8 cellular contexts compared by ENCODE assay signal in the genomic region with DNA sequence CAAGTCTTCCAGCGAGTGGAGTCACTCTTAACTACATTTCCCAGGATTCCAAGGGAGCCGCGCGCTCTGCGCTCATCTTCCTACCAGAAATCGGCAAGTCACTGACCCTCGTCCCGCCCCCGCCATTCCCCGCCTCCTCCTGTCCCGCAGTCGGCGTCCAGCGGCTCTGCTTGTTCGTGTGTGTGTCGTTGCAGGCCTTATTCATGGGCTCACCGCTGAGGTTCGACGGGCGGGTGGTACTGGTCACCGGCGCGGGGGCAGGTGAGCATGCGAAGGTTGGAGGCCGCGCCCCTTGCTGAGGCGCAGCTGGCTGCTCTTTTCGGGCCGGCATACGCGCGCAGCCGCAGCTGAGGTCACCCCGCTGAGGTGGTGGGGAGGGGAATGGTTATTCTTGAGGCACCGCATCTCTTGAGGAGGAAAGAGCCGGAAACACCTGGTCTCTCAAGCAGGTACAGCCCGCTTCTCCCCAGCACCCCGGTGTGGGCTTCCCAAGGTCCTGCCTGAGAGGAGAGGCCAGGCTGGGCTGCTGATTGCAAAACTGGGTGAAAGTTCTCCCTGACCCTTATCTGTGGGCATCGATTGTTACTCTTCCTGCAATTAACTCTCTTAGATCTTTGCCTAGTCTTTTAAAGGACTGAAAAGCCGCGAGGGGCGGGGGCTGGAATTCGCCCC. TPM values are rescaled to one million over a fixed set of nuclear protein-coding genes. Genes with fewer than 3 reads are reported as not detected.
A peak's percentile ranks its signal among the peaks of the same experiment; 100 is the strongest.
DNase-seq lines count a peak whose midpoint lies in the region; ATAC-seq and TF ChIP-seq lines count a peak whose summit lies in the region.

Gene HSD17B4 (plus strand): TSS at position 125 of the 672 bp plus-strand sequence. CDS start 79 bp downstream, at position 204.

- TF ChIP-seq POLR2A in Peyer's patch (IDR thresholded peaks at IDR 0.05) (peak; percentile 75 to 86), esophagus squamous epithelium (IDR thresholded peaks at IDR 0.05) (peak in 2 of 4 donors; percentile 45 to 77)

- H3K36me3 ChIP-seq in Peyer's patch (no peaks in the 10 kb centered on the region), esophagus squamous epithelium (peaks cover 0 to 17% (median 0%) of the 10 kb centered on the region in 3 donors)

- 0 to 1% methylated on average over 3 to 10 of the region's 43 CpGs for WGBS in esophagus squamous epithelium, 2 donors

- in situ Hi-C loops in KBM-7 (cut with MboI; ENCODE audit: low pct_unique_long_range_greater_than_20kb, low sequenced_read_pairs): loop anchor here (25.0 kb wide), 1 partner anchor 285 kb away; no protein-coding TSS in a partner anchor

- intact Hi-C loops in esophagus squamous epithelium (cut with DNase I): no loop called here

- peak within 1 kb of the TSS; percentile 68 to 93 (median 76) for H3K4me3 ChIP-seq in Peyer's patch
- peak within 1 kb of the TSS; percentile 52 to 91 (median 70) for H3K4me3 ChIP-seq in esophagus squamous epithelium

- DNase-seq in DMS53 (lab: John Stamatoyannopoulos, UW) (peak; percentile 96), KBM-7 (peak; percentile 90), Peyer's patch (peak; percentile 90 to 97 (median 93)), esophagus squamous epithelium (lab: John Stamatoyannopoulos, UW) (peak; percentile 51), myocyte (ENCODE audit: low read depth) (peak; percentile 91)
- peak; percentile 87 for DNase-seq in activated T-cell treated with anti-CD3 and anti-CD28 coated beads, Interleukin-2, amount 50 U/mL, for 48 hours
- peak; percentile 48 to 79 for DNase-seq in stimulated activated CD8-positive, alpha-beta memory T cell treated with anti-CD3 and anti-CD28 coated beads, Interleukin-7, amount 100 ng/mL, for 48 hours (ENCODE audit: extremely low read depth in 1 of 2, low read depth in 1 of 2)

- H3K27ac ChIP-seq in Peyer's patch (peak within 1 kb of the TSS; percentile 91 to 94 (median 92)), esophagus squamous epithelium (peak within 1 kb of the TSS; percentile 82 to 95 (median 90))

- H3K9me3 ChIP-seq in Peyer's patch (peaks cover 0 to 4% (median 0%) of the 10 kb centered on the region in 4 donors), esophagus squamous epithelium (peaks cover 0 to 7% (median 0%) of the 10 kb centered on the region in 3 donors)

- TF ChIP-seq CTCF in Peyer's patch (IDR thresholded peaks at IDR 0.05) (peak in 1 of 6 experiments; percentile 8), esophagus squamous epithelium (IDR thresholded peaks at IDR 0.05) (no peak)

- H3K4me1 ChIP-seq in Peyer's patch: peaks cover 0 to 17% (median 2%) of the 10 kb centered on the region in 4 donors
- H3K4me1 ChIP-seq in esophagus squamous epithelium: peaks cover 5 to 23% (median 13%) of the 10 kb centered on the region in 3 donors

- H3K27me3 ChIP-seq in Peyer's patch: no peaks in the 10 kb centered on the region
- H3K27me3 ChIP-seq in esophagus squamous epithelium: no peaks in the 10 kb centered on the region

- peak; percentile 98 for ATAC-seq in GM21717 (IDR thresholded peaks at IDR 0.05; ENCODE audit: unreplicated experiment)

RNA-seq across cellular contexts. Expression of gene HSD17B4, which starts in this region (rescaled TPM):
- 100 to 1,000 TPM; 159 to 288 (median 224) TPM for total RNA-seq in Peyer's patch
- total RNA-seq in esophagus squamous epithelium: 100 to 1,000 TPM; 108 to 216 (median 141) TPM
- 85.6 and 117 TPM in 2 replicates for total RNA-seq in myocyte
- polyA plus RNA-seq in myocyte (2012): 76.9 TPM

Comparison
In these comparisons a context has a peak if more than half of its experiments do, and no peak if none do; other contexts are left out.
1. Peak in every context shown above with its lines: DNase-seq, ATAC-seq, H3K4me3 ChIP-seq and H3K27ac ChIP-seq.